ENCODE assay signal across 22 cellular contexts in genomic region chr4:81891005-81891795, GRCh38.
"Had no signal": no experiment of that assay in that cellular context is flagged by ENCODE, and none has a peak within 500 bp of the region (broad histone marks: within the 10 kb centered on the region; RNA-seq: fewer than 3 reads in every experiment).

No MANE protein-coding gene starts in this region.

- H3K4me3 ChIP-seq: hepatocyte, left ventricle myocardium inferior, lung, psoas muscle, sigmoid colon, skin epidermis, testis, transverse colon had no signal

- H3K79me2 ChIP-seq: hepatocyte had no signal

- H3K27ac Mint-ChIP-seq: dendritic cell treated with granulocyte-macrophage colony-stimulating factor and Interleukin-4, amounts not matched to agents 40 ng/mL and 50 ng/mL, for 4 days; naive B cell; nephron; stimulated activated naive B cell treated with anti-CD40 and anti-IgM and Interleukin-4, amounts not matched to agents 10 μg/mL and 1 μg/mL and 100 μg/mL, for 72 hours; stimulated activated naive CD8-positive, alpha-beta T cell treated with anti-CD3 and anti-CD28 coated beads, Interleukin-15, amount 100 ng/mL, for 72 hours had no signal

- H3K4me1 Mint-ChIP-seq: naive B cell; nephron; stimulated activated naive B cell treated with anti-CD40 and anti-IgM and Interleukin-4, amounts not matched to agents 10 μg/mL and 1 μg/mL and 100 μg/mL, for 72 hours; stimulated activated naive CD8-positive, alpha-beta T cell treated with anti-CD3 and anti-CD28 coated beads, Interleukin-15, amount 100 ng/mL, for 72 hours had no signal

- H3K27me3 ChIP-seq: hepatocyte, neutrophil, sigmoid colon, testis, transverse colon had no signal

- H3K27ac ChIP-seq: hepatocyte, left ventricle myocardium inferior, neutrophil, psoas muscle, sigmoid colon, skin epidermis, testis, transverse colon had no signal

- H3K36me3 Mint-ChIP-seq: naive B cell had no signal

- H3K4me2 ChIP-seq: hepatocyte had no signal

- H3K27me3 Mint-ChIP-seq: dendritic cell treated with granulocyte-macrophage colony-stimulating factor and Interleukin-4, amounts not matched to agents 40 ng/mL and 50 ng/mL, for 4 days had no signal

- H3K9me3 ChIP-seq: neutrophil, psoas muscle, sigmoid colon, testis, transverse colon had no signal

- H3K36me3 ChIP-seq: left ventricle myocardium inferior, neutrophil, sigmoid colon, transverse colon had no signal

- H3K4me3 Mint-ChIP-seq: dendritic cell treated with granulocyte-macrophage colony-stimulating factor and Interleukin-4, amounts not matched to agents 40 ng/mL and 50 ng/mL, for 4 days; naive B cell; nephron; stimulated activated naive B cell treated with anti-CD40 and anti-IgM and Interleukin-4, amounts not matched to agents 10 μg/mL and 1 μg/mL and 100 μg/mL, for 72 hours; stimulated activated naive CD8-positive, alpha-beta T cell treated with anti-CD3 and anti-CD28 coated beads, Interleukin-15, amount 100 ng/mL, for 72 hours had no signal

- ATAC-seq: left cardiac atrium; psoas muscle; stimulated activated naive B cell treated with anti-CD40 and anti-IgM and Interleukin-4, amounts not matched to agents 10 μg/mL and 1 μg/mL and 100 μg/mL, for 72 hours; stimulated activated naive CD8-positive, alpha-beta T cell treated with anti-CD3 and anti-CD28 coated beads, Interleukin-15, amount 100 ng/mL, for 72 hours had no signal

- H3K4me1 ChIP-seq: left ventricle myocardium inferior, psoas muscle, sigmoid colon, testis, transverse colon had no signal

- H2AFZ ChIP-seq: hepatocyte had no signal

- H3K9me3 Mint-ChIP-seq: dendritic cell treated with granulocyte-macrophage colony-stimulating factor and Interleukin-4, amounts not matched to agents 40 ng/mL and 50 ng/mL, for 4 days had no signal

- DNase-seq: erythroblast; foreskin melanocyte; head of caudate nucleus; kidney; left cardiac atrium; left ventricle myocardium inferior; mesendoderm; naive B cell; psoas muscle; sigmoid colon; stimulated activated CD4-positive, alpha-beta T cell treated with anti-CD3 and anti-CD28 coated beads, Interleukin-2, amount 100 ng/mL, for 24 hours; stimulated activated CD4-positive, alpha-beta T cell treated with anti-CD3 and anti-CD28 coated beads, Interleukin-4, amount 100 ng/mL, for 4 hours; stimulated activated naive B cell treated with anti-CD40 and anti-IgM and Interleukin-4, amounts not matched to agents 10 μg/mL and 1 μg/mL and 100 μg/mL, for 72 hours; stimulated activated naive CD8-positive, alpha-beta T cell treated with anti-CD3 and anti-CD28 coated beads, Interleukin-15, amount 100 ng/mL, for 72 hours; testis; transverse colon had no signal
